In the genomic region with DNA sequence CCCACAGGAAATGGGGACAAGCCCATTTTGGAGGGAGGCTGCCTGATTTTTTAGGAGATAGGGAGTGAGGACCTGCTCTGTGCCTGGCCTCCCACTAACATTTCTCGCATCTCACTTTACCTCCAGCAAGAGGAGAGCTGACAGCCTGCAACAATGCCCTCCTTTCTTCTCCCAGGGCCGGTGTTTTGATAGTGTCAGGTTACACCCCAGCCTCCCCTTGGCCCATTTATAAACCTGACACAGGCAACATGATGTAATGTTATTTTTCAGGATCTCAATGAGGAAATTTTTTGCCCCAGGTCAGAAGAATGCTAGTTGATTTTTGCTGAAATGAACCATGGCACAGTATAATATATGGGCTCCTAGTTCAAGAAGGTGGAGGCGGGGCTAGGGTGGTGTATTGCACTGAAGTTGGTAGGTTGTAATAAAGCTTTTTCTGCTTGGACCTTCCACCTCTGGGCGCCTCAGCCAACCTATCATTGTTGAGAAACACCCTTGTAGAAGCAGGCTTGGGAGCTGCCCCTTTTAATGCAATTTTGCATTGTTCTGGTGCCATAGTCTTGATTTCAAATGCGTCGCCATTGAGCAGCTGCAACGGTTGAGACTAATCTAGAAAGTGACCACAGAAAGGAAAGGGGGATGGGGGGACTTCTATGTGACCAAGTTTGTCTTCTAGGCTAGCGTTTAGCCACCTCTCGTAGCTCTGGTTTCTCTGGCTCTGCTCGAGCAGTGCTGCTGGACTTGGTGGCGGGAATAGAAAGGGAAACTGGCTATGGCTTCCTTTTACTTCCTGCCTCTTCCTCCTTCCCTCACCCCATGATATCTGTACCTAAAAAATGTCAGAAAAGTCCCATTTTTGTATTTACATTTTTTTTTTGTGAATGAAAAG, we compare ENCODE assay signal across 9 cellular contexts. TPM values are rescaled to one million over a fixed set of nuclear protein-coding genes. Genes with fewer than 3 reads are reported as not detected.
DNase-seq lines count a peak whose midpoint lies in the region; TF ChIP-seq lines count a peak whose summit lies in the region.
"Had no signal": no experiment of that assay in that cellular context is flagged by ENCODE, and none has a peak within 500 bp of the region (broad histone marks: within the 10 kb centered on the region; RNA-seq: fewer than 3 reads in every experiment).

No MANE protein-coding gene starts in this region.

- peak overlapping the region; percentile 6 to 85; a peak in 2 of 4 replicates for H3K27ac ChIP-seq in SK-N-SH (ENCODE audit: low read depth in 2 of 2, low read length in 1 of 2)
- H3K27ac ChIP-seq in right atrium auricular region: peak overlapping the region; percentile 74 to 79
- H3K27ac ChIP-seq in subcutaneous abdominal adipose tissue (ENCODE audit: low read depth, low read length): peak overlapping the region; percentile 10

- H3K9ac ChIP-seq in SK-N-SH: no peak overlapping the region
- H3K9ac ChIP-seq in subcutaneous abdominal adipose tissue (ENCODE audit: low read length in 5 of 5): no peak overlapping the region

- H3K4me2 ChIP-seq in SK-N-SH: peak overlapping the region; percentile 41

- TF ChIP-seq RAD21 in SK-N-SH (IDR thresholded peaks at IDR 0.05; ENCODE audit: low read length): no peak

- TF ChIP-seq CTCF in SK-N-SH (IDR thresholded peaks at IDR 0.05) (no peak), right atrium auricular region (IDR thresholded peaks at IDR 0.05) (no peak), GM10248 (IDR thresholded peaks at IDR 0.05; ENCODE audit: control extremely low read depth, extremely low read depth, low read depth, missing control alignments) (no peak)

- no peaks in the 10 kb centered on the region for H3K36me3 ChIP-seq in SK-N-SH (replicated peaks in 1 of 2; ENCODE audit: control insufficient read depth in 1 of 2, insufficient read depth in 2 of 2, low read length in 1 of 2)
- H3K36me3 ChIP-seq in right atrium auricular region: no peaks in the 10 kb centered on the region
- peaks cover 0 to 3% (median 0%) of the 10 kb centered on the region in 5 donors for H3K36me3 ChIP-seq in subcutaneous abdominal adipose tissue (ENCODE audit: control insufficient read depth in 5 of 5, insufficient read depth in 5 of 5, low read length in 5 of 5)

- H3K9me2 ChIP-seq in SK-N-SH: no peaks in the 10 kb centered on the region

- H2AFZ ChIP-seq in SK-N-SH (ENCODE audit: low read depth): no peak overlapping the region

- CTCF ChIA-PET in SK-N-SH (lab: Yijun Ruan, JAX): no interaction called here
- CTCF ChIA-PET in GM10248 (lab: Yijun Ruan, JAX): interaction anchor here (1.0 to 2.6 kb wide), 2 partner anchors 12 to 13 kb away, joined by 3 to 5 read pairs; no protein-coding TSS in a partner anchor

- DNase-seq in LHCN-M2 (ENCODE audit: low read depth): peak; percentile 35
- DNase-seq in SK-N-SH: peak; percentile 16
- no peak for DNase-seq in right atrium auricular region (ENCODE audit: low spot score)
- DNase-seq in activated T-cell treated with anti-CD3 and anti-CD28 coated beads for 4 hours: no peak
- DNase-seq in NCI-H82 treated with DMSO at 0.1 percent for 48 hours (lab: John Stamatoyannopoulos, UW; ENCODE audit: unreplicated experiment): no peak
- no peak for DNase-seq in GM10248 (ENCODE audit: extremely low spot score)
- DNase-seq in putamen (ENCODE audit: low spot score): no peak
- DNase-seq: naive B cell had no signal

- H3K9me3 ChIP-seq in SK-N-SH (no peaks in the 10 kb centered on the region), right atrium auricular region (no peaks in the 10 kb centered on the region), subcutaneous abdominal adipose tissue (ENCODE audit: control insufficient read depth in 5 of 5, low read length in 5 of 5) (no peaks in the 10 kb centered on the region)

- H4K20me1 ChIP-seq in SK-N-SH (ENCODE audit: insufficient read depth): no peaks in the 10 kb centered on the region

- no peaks in the 10 kb centered on the region for H3K27me3 ChIP-seq in SK-N-SH (ENCODE audit: insufficient read depth)
- no peaks in the 10 kb centered on the region for H3K27me3 ChIP-seq in right atrium auricular region
- no peaks in the 10 kb centered on the region for H3K27me3 ChIP-seq in subcutaneous abdominal adipose tissue (ENCODE audit: control insufficient read depth in 5 of 5, insufficient read depth in 4 of 5, low read length in 5 of 5)

- H3F3A ChIP-seq in SK-N-SH (replicated peaks; ENCODE audit: insufficient read depth): peaks cover 16% of the 10 kb centered on the region

- 74% methylated on average over 11 of the region's 11 CpGs for WGBS in SK-N-SH (ENCODE audit: low lambda C conversion rate)

- H3K4me1 ChIP-seq in SK-N-SH (ENCODE audit: control insufficient read depth in 1 of 2, insufficient read depth in 2 of 2, low read depth in 1 of 2, low read length in 1 of 2) (peaks cover 21 to 30% of the 10 kb centered on the region in 2 experiments), right atrium auricular region (peaks cover 0 to 84% of the 10 kb centered on the region in 2 donors), subcutaneous abdominal adipose tissue (ENCODE audit: control insufficient read depth in 5 of 5, insufficient read depth in 5 of 5, low read length in 5 of 5) (peaks cover 2 to 66% (median 57%) of the 10 kb centered on the region in 5 donors)

- peak in 1 of 2 experiments; percentile 94; a peak in 2 of 4 replicates for TF ChIP-seq EP300 in SK-N-SH (IDR thresholded peaks at IDR 0.05; ENCODE audit: borderline replicate concordance in 1 of 2, low read depth in 1 of 2, low read length in 1 of 2)

- POLR2A ChIA-PET in SK-N-SH (lab: Yijun Ruan, JAX) (no interaction called here), GM10248 (lab: Yijun Ruan, JAX) (no interaction called here)

- no peak overlapping the region for H3K4me3 ChIP-seq in SK-N-SH (ENCODE audit: low read depth in 2 of 2, low read length in 1 of 2)
- H3K4me3 ChIP-seq in right atrium auricular region: no peak overlapping the region
- H3K4me3 ChIP-seq in subcutaneous abdominal adipose tissue (ENCODE audit: low read depth in 1 of 5, low read length in 5 of 5): no peak overlapping the region

- no peaks in the 10 kb centered on the region for H3K79me2 ChIP-seq in SK-N-SH (ENCODE audit: insufficient read depth)

TF ChIP-seq in SK-N-SH, 30 proteins besides CTCF, POLR2A, EP300 and RAD21 (continues in another document):
- TF ChIP-seq FOXM1 (IDR thresholded peaks at IDR 0.05; ENCODE audit: low read depth) (peak; percentile 65; the same call in 1 of the 2 replicates), NFIC (IDR thresholded peaks at IDR 0.05; ENCODE audit: borderline replicate concordance) (peak; percentile 61), ELF1 (IDR thresholded peaks at IDR 0.05) (no peak), ZBTB33 (IDR thresholded peaks at IDR 0.05; ENCODE audit: borderline replicate concordance, low read depth) (0 out of 2 replicates have a peak, but pooled peaks have one; percentile 1), GATA2 (CRISPR knock-in tag; IDR thresholded peaks at IDR 0.05) (no peak), RXRA (IDR thresholded peaks at IDR 0.05; ENCODE audit: borderline replicate concordance, low read depth) (peak; percentile 94)
- TF ChIP-seq, protein P1, sequence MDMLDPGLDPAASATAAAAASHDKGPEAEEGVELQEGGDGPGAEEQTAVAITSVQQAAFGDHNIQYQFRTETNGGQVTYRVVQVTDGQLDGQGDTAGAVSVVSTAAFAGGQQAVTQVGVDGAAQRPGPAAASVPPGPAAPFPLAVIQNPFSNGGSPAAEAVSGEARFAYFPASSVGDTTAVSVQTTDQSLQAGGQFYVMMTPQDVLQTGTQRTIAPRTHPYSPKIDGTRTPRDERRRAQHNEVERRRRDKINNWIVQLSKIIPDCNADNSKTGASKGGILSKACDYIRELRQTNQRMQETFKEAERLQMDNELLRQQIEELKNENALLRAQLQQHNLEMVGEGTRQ (IDR thresholded peaks at IDR 0.05; ENCODE audit: borderline replicate concordance, low read depth, low read length): no peak

RNA-seq across cellular contexts. Expression of gene PBX1, which starts 53.0 kb away (rescaled TPM):
- total RNA-seq in LHCN-M2 (2014; rRNA removed): 1.9 and 3.6 TPM in 2 replicates
- 1.6 TPM for polyA plus RNA-seq in LHCN-M2 (2012)
- polyA plus RNA-seq in SK-N-SH (2012; rRNA removed): 25.3 and 27.0 TPM in 2 replicates
- 18.4 and 24.2 TPM in 2 replicates for polyA plus RNA-seq in SK-N-SH (2012; cell fraction: cytosol; rRNA removed)
- 14.8 and 23.2 TPM in 2 replicates for polyA plus RNA-seq in SK-N-SH (2012; cell fraction: nucleus; rRNA removed)
- total RNA-seq in right atrium auricular region: 10 to 100 TPM; 33.3 to 37.4 TPM

Comparison
In these comparisons a context has a peak if more than half of its experiments do, and no peak if none do; other contexts are left out.
1. DNase-seq: peak in LHCN-M2 (single experiment) and SK-N-SH (single experiment); none in right atrium auricular region (single experiment), activated T-cell treated with anti-CD3 and anti-CD28 coated beads for 4 hours (single experiment), NCI-H82 treated with DMSO at 0.1 percent for 48 hours (single experiment), GM10248 (single experiment) and putamen (single experiment).
2. H3K27ac ChIP-seq: peak in every context shown above with its lines; median percentile 76 in right atrium auricular region; 46 in SK-N-SH; 10 in subcutaneous abdominal adipose tissue.